In the genomic region with DNA sequence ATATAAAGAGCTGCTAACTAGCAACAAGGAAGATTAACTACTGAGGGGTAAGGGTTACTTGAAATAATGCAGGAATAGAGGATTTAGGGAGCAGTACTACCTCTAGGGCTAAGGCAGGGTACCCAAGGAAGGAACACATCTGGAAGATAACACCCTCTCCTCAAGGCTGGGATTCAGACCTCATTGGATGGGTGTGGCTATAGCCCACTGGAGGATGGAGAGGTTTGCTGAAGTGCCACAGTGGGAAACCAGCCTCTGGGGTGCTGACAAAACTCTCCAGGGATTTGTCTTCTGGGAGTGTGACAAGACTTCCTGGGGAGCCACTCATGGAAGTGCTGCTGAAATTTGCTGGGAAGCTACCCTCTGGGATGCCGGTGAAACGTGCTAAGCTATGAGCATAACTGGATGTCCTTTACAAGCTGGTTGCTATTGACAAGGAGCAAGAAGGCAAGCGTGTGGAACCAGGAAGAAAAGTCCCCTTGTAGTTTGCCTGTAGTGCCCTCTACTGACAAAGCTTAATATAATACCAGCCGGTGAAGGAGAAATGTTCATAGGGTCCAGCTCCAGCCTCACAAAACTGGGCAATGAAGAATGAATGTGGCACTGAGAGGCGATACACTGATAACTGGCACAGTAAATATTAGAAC, we compare ENCODE assay signal across 8 cellular contexts.
DNase-seq lines count a peak whose midpoint lies in the region; ATAC-seq and TF ChIP-seq lines count a peak whose summit lies in the region.

No MANE protein-coding gene starts in this region.

- peak; percentile 68 for TF ChIP-seq CTCF in VCaP (conservative IDR thresholded peaks at IDR 0.05)
- TF ChIP-seq CTCF in esophagus muscularis mucosa (IDR thresholded peaks at IDR 0.05), result peak in 1 of 3 experiments; percentile 33

- 63% methylated on average over 5 of the region's 5 CpGs for WGBS in esophagus muscularis mucosa

- H3K27ac ChIP-seq in VCaP, result no peak overlapping the region
- no peak overlapping the region for H3K27ac ChIP-seq in esophagus muscularis mucosa (replicated peaks in 1 of 4)

- H3K4me3 ChIP-seq in esophagus muscularis mucosa, result no peak overlapping the region

- peak; percentile 90 for ATAC-seq in GM21723 (IDR thresholded peaks at IDR 0.05; ENCODE audit: unreplicated experiment)

- H3K36me3 ChIP-seq in esophagus muscularis mucosa, result no peaks in the 10 kb centered on the region

- H3K4me1 ChIP-seq in esophagus muscularis mucosa, result no peaks in the 10 kb centered on the region

- intact Hi-C loops in esophagus muscularis mucosa (cut with DNase I), result no loop called here

- H3K27me3 ChIP-seq in esophagus muscularis mucosa, result no peaks in the 10 kb centered on the region

- H3K9me3 ChIP-seq in esophagus muscularis mucosa, result peaks cover 0 to 10% (median 0%) of the 10 kb centered on the region in 4 donors

- no peak for TF ChIP-seq EP300 in esophagus muscularis mucosa (IDR thresholded peaks at IDR 0.05)

- no peak for TF ChIP-seq POLR2A in esophagus muscularis mucosa (IDR thresholded peaks at IDR 0.05; ENCODE audit: low read depth)

- DNase-seq in SIG-M5 treated with dmso at 0.1 percent for 504 hours (lab: John Stamatoyannopoulos, UW; ENCODE audit: unreplicated experiment) (peak; percentile 70), SIG-M5 (lab: John Stamatoyannopoulos, UW) (no peak), NCI-H1048 (lab: John Stamatoyannopoulos, UW) (peak; percentile 25), iPS-NIHi7 (ENCODE audit: extremely low spot score) (peak; percentile 79), esophagus muscularis mucosa (ENCODE audit: extremely low spot score) (no peak), midbrain (lab: John Stamatoyannopoulos, UW) (no peak)

Comparison
In these comparisons a context has a peak if more than half of its experiments do, and no peak if none do; other contexts are left out.
1. DNase-seq: peak in SIG-M5 treated with dmso at 0.1 percent for 504 hours (single experiment), NCI-H1048 (single experiment) and iPS-NIHi7 (single experiment); none in SIG-M5 (single experiment), esophagus muscularis mucosa (single experiment) and midbrain (single experiment).